23 cellular contexts compared by ENCODE assay signal in genomic region chr22:37594237-37594636, GRCh38. TPM values are rescaled to one million over a fixed set of nuclear protein-coding genes. Genes with fewer than 3 reads are reported as not detected.
DNase-seq lines count a peak whose midpoint lies in the region; ATAC-seq, FAIRE-seq and TF ChIP-seq lines count a peak whose summit lies in the region.
"Had no signal": no experiment of that assay in that cellular context is flagged by ENCODE, and none has a peak within 500 bp of the region (broad histone marks: within the 10 kb centered on the region; RNA-seq: fewer than 3 reads in every experiment).

No MANE protein-coding gene starts in this region.

- in situ Hi-C loops in HepG2 (cut with HindIII; ENCODE audit: extremely low pct_ligation_motif_present, low pct_unique_long_range_greater_than_20kb): no loop called here

- no TSS peak for BruUV-seq in HepG2 (replicated peaks; lab: Mats Ljungman, UMichigan)

- no peaks in the 10 kb centered on the region for H3K79me2 ChIP-seq in HepG2 (ENCODE audit: insufficient read depth, low read length)
- H3K79me2 ChIP-seq in OCI-LY1 (ENCODE audit: insufficient read depth, low read length): no peaks in the 10 kb centered on the region

- DNase-seq in HepG2 (ENCODE audit: low spot score): no peak
- DNase-seq in right lobe of liver: no peak
- no peak for DNase-seq in SHP77 treated with DMSO at 0.1 percent for 48 hours (lab: John Stamatoyannopoulos, UW)
- no peak for DNase-seq in cerebellum (ENCODE audit: low spot score)
- no peak for DNase-seq in activated CD8-positive, alpha-beta memory T cell treated with anti-CD3 and anti-CD28 coated beads for 24 hours
- DNase-seq: ACHN; CD4-positive, alpha-beta T cell; DND-41; NCI-H1694 treated with DMSO at 0.1 percent for 48 hours; NCI-H2081 treated with DMSO at 0.1 percent for 48 hours; NCI-H2171 treated with DMSO at 0.1 percent for 48 hours; NCI-H524 treated with DMSO at 0.1 percent for 48 hours; NCI-H82; T-cell had no signal

- no peaks in the 10 kb centered on the region for H3K27me3 Mint-ChIP-seq in dendritic cell treated with granulocyte-macrophage colony-stimulating factor and Interleukin-4, amounts not matched to agents 40 ng/mL and 50 ng/mL, for 4 days
- H3K27me3 Mint-ChIP-seq: CD4-positive, alpha-beta T cell had no signal

- no peaks in the 10 kb centered on the region for H3K9me2 ChIP-seq in OCI-LY1 (ENCODE audit: low read depth, low read length)

- no peaks in the 10 kb centered on the region for H3F3A ChIP-seq in OCI-LY1 (ENCODE audit: insufficient read depth, low read length)

- peak overlapping the region; percentile 46 for H3K27ac Mint-ChIP-seq in dendritic cell treated with granulocyte-macrophage colony-stimulating factor and Interleukin-4, amounts not matched to agents 40 ng/mL and 50 ng/mL, for 4 days
- H3K27ac Mint-ChIP-seq: CD4-positive, alpha-beta T cell; IgD-negative memory B cell had no signal

- intact Hi-C loops in HepG2 (cut with micrococcal nuclease; ENCODE audit: unreplicated experiment): no loop called here
- intact Hi-C loops in right lobe of liver (cut with DNase I): loop anchor here in 1 of 2 donors (5.0 kb wide), 1 partner anchor 57 kb away; no protein-coding TSS in a partner anchor
- intact Hi-C loops in dendritic cell treated with granulocyte-macrophage colony-stimulating factor and Interleukin-4, amounts not matched to agents 40 ng/mL and 50 ng/mL, for 4 days (cut with micrococcal nuclease): no loop called here

- FAIRE-seq in HepG2 (lab: Jason Lieb, UNC): no peak
- FAIRE-seq: H54 had no signal

- no peak overlapping the region for H3K4me3 ChIP-seq in HepG2 (replicated peaks in 1 of 3; ENCODE audit: insufficient read depth in 1 of 3, low read depth in 2 of 3, low read length in 3 of 3)
- H3K4me3 ChIP-seq in right lobe of liver: no peak overlapping the region
- H3K4me3 ChIP-seq in OCI-LY1 (ENCODE audit: low read depth, low read length, poor library complexity, severe bottlenecking): no peak overlapping the region
- H3K4me3 ChIP-seq: BLaER1 had no signal

- no peaks in the 10 kb centered on the region for H3K36me3 Mint-ChIP-seq in dendritic cell treated with granulocyte-macrophage colony-stimulating factor and Interleukin-4, amounts not matched to agents 40 ng/mL and 50 ng/mL, for 4 days (ENCODE audit: low read depth)
- H3K36me3 Mint-ChIP-seq: T-cell had no signal

- H3K9ac ChIP-seq in HepG2 (ENCODE audit: insufficient read depth, low read depth, low read length) (no peak overlapping the region), OCI-LY1 (ENCODE audit: low read length) (no peak overlapping the region)
- H3K9ac ChIP-seq: BLaER1 had no signal

- no peak overlapping the region for H3K27ac ChIP-seq in HepG2 (ENCODE audit: extremely low read length, insufficient read depth, low read length)
- no peak overlapping the region for H3K27ac ChIP-seq in right lobe of liver
- no peak overlapping the region for H3K27ac ChIP-seq in OCI-LY1 (ENCODE audit: low read depth, low read length, poor library complexity, severe bottlenecking)
- H3K27ac ChIP-seq: 22Rv1, BLaER1 had no signal

- peaks cover 50% of the 10 kb centered on the region for H3K4me1 ChIP-seq in HepG2 (ENCODE audit: insufficient read depth, low read length)
- H3K4me1 ChIP-seq in right lobe of liver: peaks cover 0 to 4% (median 0%) of the 10 kb centered on the region in 4 donors
- peaks cover 4% of the 10 kb centered on the region for H3K4me1 ChIP-seq in OCI-LY1 (ENCODE audit: insufficient read depth, low read length, severe bottlenecking)

- peak; percentile 37 for TF ChIP-seq CTCF in HepG2 (CRISPR knock-in tag; IDR thresholded peaks at IDR 0.05)
- TF ChIP-seq CTCF in right lobe of liver (IDR thresholded peaks at IDR 0.05): no peak
- peak; percentile 54 for TF ChIP-seq CTCF in OCI-LY1 (IDR thresholded peaks at IDR 0.05; ENCODE audit: low read length)

- H3K9me3 ChIP-seq in HepG2 (ENCODE audit: low read length) (no peaks in the 10 kb centered on the region), right lobe of liver (no peaks in the 10 kb centered on the region), OCI-LY1 (ENCODE audit: low read length) (no peaks in the 10 kb centered on the region)
- H3K9me3 ChIP-seq: BLaER1, Caco-2 had no signal

- no peak overlapping the region for H3K4me2 ChIP-seq in HepG2 (ENCODE audit: low read depth, low read length)
- no peak overlapping the region for H3K4me2 ChIP-seq in OCI-LY1 (ENCODE audit: low read length)
- H3K4me2 ChIP-seq: BLaER1 had no signal

- peaks cover 35% of the 10 kb centered on the region for H3K4me1 Mint-ChIP-seq in dendritic cell treated with granulocyte-macrophage colony-stimulating factor and Interleukin-4, amounts not matched to agents 40 ng/mL and 50 ng/mL, for 4 days (ENCODE audit: low read depth)

- no peaks in the 10 kb centered on the region for H4K20me1 ChIP-seq in HepG2 (ENCODE audit: insufficient read depth, low read length)
- no peaks in the 10 kb centered on the region for H4K20me1 ChIP-seq in OCI-LY1 (ENCODE audit: insufficient read depth, low read length)
- H4K20me1 ChIP-seq: BLaER1 had no signal

- TF ChIP-seq EP300 in HepG2 (IDR thresholded peaks at IDR 0.05; ENCODE audit: low read depth in 2 of 2, low read length in 2 of 2) (no peak), HepG2 (CRISPR knock-in tag; IDR thresholded peaks at IDR 0.05; ENCODE audit: borderline replicate concordance) (no peak)

- no peaks in the 10 kb centered on the region for H3K36me3 ChIP-seq in HepG2 (replicated peaks in 1 of 2; ENCODE audit: control insufficient read depth in 1 of 2, insufficient read depth in 2 of 2, low read length in 2 of 2)
- H3K36me3 ChIP-seq in right lobe of liver: no peaks in the 10 kb centered on the region
- H3K36me3 ChIP-seq in OCI-LY1 (ENCODE audit: insufficient read depth, low read length): no peaks in the 10 kb centered on the region
- H3K36me3 ChIP-seq: BLaER1 had no signal

- no peak for TF ChIP-seq RAD21 in HepG2 (CRISPR knock-in tag; IDR thresholded peaks at IDR 0.05)

- no peaks in the 10 kb centered on the region for H3K9me3 Mint-ChIP-seq in dendritic cell treated with granulocyte-macrophage colony-stimulating factor and Interleukin-4, amounts not matched to agents 40 ng/mL and 50 ng/mL, for 4 days
- H3K9me3 Mint-ChIP-seq: CD4-positive, alpha-beta T cell; IgD-negative memory B cell; T-cell had no signal

- ATAC-seq in HepG2: no peak
- no peak for ATAC-seq in right lobe of liver
- ATAC-seq in GM18498 (IDR thresholded peaks at IDR 0.05; ENCODE audit: unreplicated experiment): no peak
- ATAC-seq: SK-N-SH treated with all-trans-retinoic acid at 6 μM for 48 hours, T-cell had no signal

- H3K27me3 ChIP-seq in HepG2 (ENCODE audit: control insufficient read depth in 1 of 2, insufficient read depth in 2 of 2, low read length in 2 of 2) (peaks cover 0 to 7% of the 10 kb centered on the region in 2 experiments; a peak in 1 of 5 replicates), right lobe of liver (no peaks in the 10 kb centered on the region), OCI-LY1 (ENCODE audit: insufficient read depth, low read length) (peaks cover 15% of the 10 kb centered on the region; the same call in 1 of the 2 replicates)
- H3K27me3 ChIP-seq: BLaER1 had no signal

- CTCF ChIA-PET in HepG2 (lab: Yijun Ruan, JAX; ENCODE audit: low intra/inter-chr PET ratio, low total read pairs): no interaction called here

- H2AFZ ChIP-seq in HepG2 (ENCODE audit: low read length) (no peak overlapping the region), OCI-LY1 (ENCODE audit: low read length) (no peak overlapping the region)

- 26% methylated on average over 5 of the region's 5 CpGs for WGBS in HepG2 (ENCODE audit: low lambda C conversion rate)
- WGBS in right lobe of liver (ENCODE audit: insufficient coverage, low coverage, low lambda C conversion rate, missing lambda C conversion rate): 84% methylated on average over 4 of the region's 5 CpGs

- H3K4me3 Mint-ChIP-seq in dendritic cell treated with granulocyte-macrophage colony-stimulating factor and Interleukin-4, amounts not matched to agents 40 ng/mL and 50 ng/mL, for 4 days: no peak overlapping the region
- H3K4me3 Mint-ChIP-seq: CD4-positive, alpha-beta T cell; IgD-negative memory B cell; T-cell had no signal

- TF ChIP-seq POLR2A in HepG2 (IDR thresholded peaks at IDR 0.05; ENCODE audit: insufficient read depth in 1 of 2, low read depth in 2 of 2, low read length in 2 of 2): no peak
- no peak for TF ChIP-seq POLR2A in right lobe of liver (IDR thresholded peaks at IDR 0.05)

- POLR2A ChIA-PET in HepG2 (lab: Yijun Ruan, JAX): no interaction called here

RNA-seq across cellular contexts. Expression of gene LGALS2, which starts 14.3 kb away (rescaled TPM):
- 43.4 and 56.0 TPM in 2 replicates for total RNA-seq in HepG2 (2016; rRNA removed; fragmentation: Illumina TruSeq; extraction: Trizol)
- total RNA-seq in HepG2 (2016; cell fraction: cytosol; rRNA removed; fragmentation: Illumina TruSeq; extraction: Trizol; ENCODE audit: low read depth): 30.8 and 33.0 TPM in 2 replicates
- total RNA-seq in HepG2 (2016; cell fraction: insoluble cytoplasmic fraction; rRNA removed; fragmentation: Illumina TruSeq; extraction: Trizol): 39.7 and 64.4 TPM in 2 replicates
- 19.3 and 21.2 TPM in 2 replicates for total RNA-seq in HepG2 (2016; cell fraction: membrane; rRNA removed; fragmentation: Illumina TruSeq; extraction: Trizol)
- 9.7 and 10.9 TPM in 2 replicates for total RNA-seq in HepG2 (2016; cell fraction: nucleus; rRNA removed; fragmentation: Illumina TruSeq; extraction: Trizol)
- 32.5 and 56.1 TPM in 2 replicates for polyA plus RNA-seq in HepG2 (2011; rRNA removed)
- 32.1 and 47.7 TPM in 2 replicates for polyA plus RNA-seq in HepG2 (2011; cell fraction: cytosol; rRNA removed)
- polyA plus RNA-seq in HepG2 (2011; cell fraction: nucleus; rRNA removed): 5.1 and 7.9 TPM in 2 replicates
- 54.6 and 60.7 TPM in 2 replicates for polyA plus RNA-seq in HepG2 (2012)
- 30.1 and 38.1 TPM in 2 replicates for polyA plus RNA-seq in HepG2 (2016; cell fraction: cytosol; fragmentation: Illumina TruSeq; extraction: Trizol; ENCODE audit: low read depth)
- polyA plus RNA-seq in HepG2 (2016; cell fraction: insoluble cytoplasmic fraction; fragmentation: Illumina TruSeq; extraction: Trizol; ENCODE audit: low read depth): 59.5 and 62.8 TPM in 2 replicates
- 14.5 and 18.2 TPM in 2 replicates for polyA plus RNA-seq in HepG2 (2016; cell fraction: membrane; fragmentation: Illumina TruSeq; extraction: Trizol; ENCODE audit: low read depth)
- 20.3 and 23.8 TPM in 2 replicates for polyA plus RNA-seq in HepG2 (2016; cell fraction: nucleus; fragmentation: Illumina TruSeq; extraction: Trizol; ENCODE audit: insufficient read depth, low read depth)
- polyA minus RNA-seq in HepG2 (2011; rRNA and poly(A)+ RNA removed; ENCODE audit: low replicate concordance): 3.2 TPM in 1 of 2 replicates, not detected in the other
- 2.0 TPM in 2 replicates for polyA minus RNA-seq in HepG2 (2011; cell fraction: cytosol; rRNA and poly(A)+ RNA removed)
- 1.9 TPM in 1 of 2 replicates, not detected in the other for polyA minus RNA-seq in HepG2 (2011; cell fraction: nucleus; rRNA and poly(A)+ RNA removed)
- under 1 TPM in 1 of 6 experiments, not detected in 5; 0.64 TPM for total RNA-seq in right lobe of liver
- total RNA-seq in cerebellum: not detected

RNA-seq across cellular contexts. Expression of gene GGA1, which starts 14.4 kb away (rescaled TPM):
- 16.0 and 29.1 TPM in 2 replicates for total RNA-seq in HepG2 (2016; rRNA removed; fragmentation: Illumina TruSeq; extraction: Trizol)
- 16.1 and 18.1 TPM in 2 replicates for total RNA-seq in HepG2 (2016; cell fraction: cytosol; rRNA removed; fragmentation: Illumina TruSeq; extraction: Trizol; ENCODE audit: low read depth)
- total RNA-seq in HepG2 (2016; cell fraction: insoluble cytoplasmic fraction; rRNA removed; fragmentation: Illumina TruSeq; extraction: Trizol): 13.7 and 32.9 TPM in 2 replicates
- 22.2 and 24.3 TPM in 2 replicates for total RNA-seq in HepG2 (2016; cell fraction: membrane; rRNA removed; fragmentation: Illumina TruSeq; extraction: Trizol)
- total RNA-seq in HepG2 (2016; cell fraction: nucleus; rRNA removed; fragmentation: Illumina TruSeq; extraction: Trizol): 34.3 and 44.4 TPM in 2 replicates
- polyA plus RNA-seq in HepG2 (2011; rRNA removed): 87.2 and 103 TPM in 2 replicates
- polyA plus RNA-seq in HepG2 (2011; cell fraction: cytosol; rRNA removed): 22.6 and 34.6 TPM in 2 replicates
- 436 and 489 TPM in 2 replicates for polyA plus RNA-seq in HepG2 (2011; cell fraction: nucleus; rRNA removed)
- 51.1 and 57.0 TPM in 2 replicates for polyA plus RNA-seq in HepG2 (2012)
- polyA plus RNA-seq in HepG2 (2016; cell fraction: cytosol; fragmentation: Illumina TruSeq; extraction: Trizol; ENCODE audit: low read depth): 4.7 and 5.0 TPM in 2 replicates
- 13.0 and 17.9 TPM in 2 replicates for polyA plus RNA-seq in HepG2 (2016; cell fraction: insoluble cytoplasmic fraction; fragmentation: Illumina TruSeq; extraction: Trizol; ENCODE audit: low read depth)
- 11.4 and 12.2 TPM in 2 replicates for polyA plus RNA-seq in HepG2 (2016; cell fraction: membrane; fragmentation: Illumina TruSeq; extraction: Trizol; ENCODE audit: low read depth)
- 138 and 147 TPM in 2 replicates for polyA plus RNA-seq in HepG2 (2016; cell fraction: nucleus; fragmentation: Illumina TruSeq; extraction: Trizol; ENCODE audit: insufficient read depth, low read depth)
- 31.3 and 75.9 TPM in 2 replicates for polyA minus RNA-seq in HepG2 (2011; rRNA and poly(A)+ RNA removed; ENCODE audit: low replicate concordance)
- 15.5 and 19.6 TPM in 2 replicates for polyA minus RNA-seq in HepG2 (2011; cell fraction: cytosol; rRNA and poly(A)+ RNA removed)
- polyA minus RNA-seq in HepG2 (2011; cell fraction: nucleus; rRNA and poly(A)+ RNA removed): 83.2 and 84.5 TPM in 2 replicates
- total RNA-seq in right lobe of liver: 10 to 100 TPM; 18.4 to 27.3 (median 24.1) TPM
- total RNA-seq in cerebellum: 39.1 TPM

RNA-seq across cellular contexts. Expression of gene CDC42EP1, which starts 34.0 kb away (rescaled TPM):
- total RNA-seq in HepG2 (2016; rRNA removed; fragmentation: Illumina TruSeq; extraction: Trizol): 25.4 and 29.5 TPM in 2 replicates
- total RNA-seq in HepG2 (2016; cell fraction: cytosol; rRNA removed; fragmentation: Illumina TruSeq; extraction: Trizol; ENCODE audit: low read depth): 19.5 and 29.1 TPM in 2 replicates
- total RNA-seq in HepG2 (2016; cell fraction: insoluble cytoplasmic fraction; rRNA removed; fragmentation: Illumina TruSeq; extraction: Trizol): 20.9 and 29.7 TPM in 2 replicates
- total RNA-seq in HepG2 (2016; cell fraction: membrane; rRNA removed; fragmentation: Illumina TruSeq; extraction: Trizol): 44.9 and 63.7 TPM in 2 replicates
- total RNA-seq in HepG2 (2016; cell fraction: nucleus; rRNA removed; fragmentation: Illumina TruSeq; extraction: Trizol): 15.7 and 18.6 TPM in 2 replicates
- polyA plus RNA-seq in HepG2 (2011; rRNA removed): 17.1 and 26.7 TPM in 2 replicates
- 13.8 and 17.6 TPM in 2 replicates for polyA plus RNA-seq in HepG2 (2011; cell fraction: cytosol; rRNA removed)
- 37.8 and 38.3 TPM in 2 replicates for polyA plus RNA-seq in HepG2 (2011; cell fraction: nucleus; rRNA removed)
- 45.1 and 72.3 TPM in 2 replicates for polyA plus RNA-seq in HepG2 (2012)
- polyA plus RNA-seq in HepG2 (2016; cell fraction: cytosol; fragmentation: Illumina TruSeq; extraction: Trizol; ENCODE audit: low read depth): 49.0 and 73.1 TPM in 2 replicates
- polyA plus RNA-seq in HepG2 (2016; cell fraction: insoluble cytoplasmic fraction; fragmentation: Illumina TruSeq; extraction: Trizol; ENCODE audit: low read depth): 53.9 and 76.0 TPM in 2 replicates
- 99.7 and 119 TPM in 2 replicates for polyA plus RNA-seq in HepG2 (2016; cell fraction: membrane; fragmentation: Illumina TruSeq; extraction: Trizol; ENCODE audit: low read depth)
- polyA plus RNA-seq in HepG2 (2016; cell fraction: nucleus; fragmentation: Illumina TruSeq; extraction: Trizol; ENCODE audit: insufficient read depth, low read depth): 54.3 and 56.0 TPM in 2 replicates
- polyA minus RNA-seq in HepG2 (2011; rRNA and poly(A)+ RNA removed; ENCODE audit: low replicate concordance): 12.0 and 24.2 TPM in 2 replicates
- polyA minus RNA-seq in HepG2 (2011; cell fraction: cytosol; rRNA and poly(A)+ RNA removed): 20.7 and 21.6 TPM in 2 replicates
- polyA minus RNA-seq in HepG2 (2011; cell fraction: nucleus; rRNA and poly(A)+ RNA removed): 12.2 and 15.4 TPM in 2 replicates
- total RNA-seq in right lobe of liver: 100 to 1,000 TPM in 1 of 6 experiments, 10 to 100 TPM in 5; 29.2 to 117 (median 68.0) TPM
- total RNA-seq in cerebellum: 2.6 TPM
- total RNA-seq: CD4-positive, alpha-beta T cell had no signal

RNA-seq across cellular contexts. Expression of gene SH3BP1, which starts 45.2 kb away (rescaled TPM):
- total RNA-seq in HepG2 (2016; rRNA removed; fragmentation: Illumina TruSeq; extraction: Trizol) (8.4 and 9.4 TPM in 2 replicates), right lobe of liver (1 to 10 TPM; 1.6 to 4.8 (median 2.8) TPM), cerebellum (1.4 TPM)
- total RNA-seq in HepG2 (2016; cell fraction: cytosol; rRNA removed; fragmentation: Illumina TruSeq; extraction: Trizol; ENCODE audit: low read depth): 5.6 and 6.0 TPM in 2 replicates
- 6.3 and 8.5 TPM in 2 replicates for total RNA-seq in HepG2 (2016; cell fraction: insoluble cytoplasmic fraction; rRNA removed; fragmentation: Illumina TruSeq; extraction: Trizol)
- total RNA-seq in HepG2 (2016; cell fraction: membrane; rRNA removed; fragmentation: Illumina TruSeq; extraction: Trizol): 9.2 and 11.0 TPM in 2 replicates
- 6.6 and 9.5 TPM in 2 replicates for total RNA-seq in HepG2 (2016; cell fraction: nucleus; rRNA removed; fragmentation: Illumina TruSeq; extraction: Trizol)
- polyA plus RNA-seq in HepG2 (2011; rRNA removed): 15.7 and 18.5 TPM in 2 replicates
- 7.3 and 12.2 TPM in 2 replicates for polyA plus RNA-seq in HepG2 (2011; cell fraction: cytosol; rRNA removed)
- 56.4 and 86.5 TPM in 2 replicates for polyA plus RNA-seq in HepG2 (2011; cell fraction: nucleus; rRNA removed)
- 23.6 and 27.1 TPM in 2 replicates for polyA plus RNA-seq in HepG2 (2012)
- 7.5 and 7.7 TPM in 2 replicates for polyA plus RNA-seq in HepG2 (2016; cell fraction: cytosol; fragmentation: Illumina TruSeq; extraction: Trizol; ENCODE audit: low read depth)
- 11.5 and 13.3 TPM in 2 replicates for polyA plus RNA-seq in HepG2 (2016; cell fraction: insoluble cytoplasmic fraction; fragmentation: Illumina TruSeq; extraction: Trizol; ENCODE audit: low read depth)
- polyA plus RNA-seq in HepG2 (2016; cell fraction: membrane; fragmentation: Illumina TruSeq; extraction: Trizol; ENCODE audit: low read depth): 12.3 and 13.5 TPM in 2 replicates
- 17.9 and 27.8 TPM in 2 replicates for polyA plus RNA-seq in HepG2 (2016; cell fraction: nucleus; fragmentation: Illumina TruSeq; extraction: Trizol; ENCODE audit: insufficient read depth, low read depth)
- polyA minus RNA-seq in HepG2 (2011; rRNA and poly(A)+ RNA removed; ENCODE audit: low replicate concordance): 1.6 and 9.8 TPM in 2 replicates
- 6.4 and 9.8 TPM in 2 replicates for polyA minus RNA-seq in HepG2 (2011; cell fraction: cytosol; rRNA and poly(A)+ RNA removed)
- polyA minus RNA-seq in HepG2 (2011; cell fraction: nucleus; rRNA and poly(A)+ RNA removed): 7.9 and 15.4 TPM in 2 replicates

Comparison
In these comparisons a context has a peak if more than half of its experiments do, and no peak if none do; other contexts are left out.
1. CTCF ChIP-seq: peak in HepG2 (single experiment) and OCI-LY1 (single experiment); none in right lobe of liver (0 of 4).
2. RNA of gene LGALS2, which starts 14.3 kb away (total RNA-seq): 9.7 to 64.4 TPM in HepG2; 0.64 TPM in right lobe of liver and not detected in cerebellum (single experiment); every median in the first group is over 4 times any median in the second.